Comparison of ENCODE assay signal across 20 cellular contexts in genomic region chr1:172827841-172828240, GRCh38.
"Had no signal": no experiment of that assay in that cellular context is flagged by ENCODE, and none has a peak within 500 bp of the region (broad histone marks: within the 10 kb centered on the region; RNA-seq: fewer than 3 reads in every experiment).

No MANE protein-coding gene starts in this region.

- H3K36me3 Mint-ChIP-seq: naive thymus-derived CD8-positive, alpha-beta T cell; neural progenitor cell had no signal

- H3K9me3 ChIP-seq: ovary, right atrium auricular region, sigmoid colon, tibial artery, upper lobe of right lung, vagina had no signal

- H3K27me3 Mint-ChIP-seq: naive thymus-derived CD8-positive, alpha-beta T cell had no signal

- DNase-seq: effector CD4-positive, alpha-beta T cell; endodermal cell; erythroblast; foreskin melanocyte; head of caudate nucleus; naive thymus-derived CD8-positive, alpha-beta T cell; nucleus accumbens; ovary; sigmoid colon; stimulated activated CD4-positive, alpha-beta T cell treated with anti-CD3 and anti-CD28 coated beads, Interleukin-2, amount 100 ng/mL, for 48 hours; stimulated activated naive CD4-positive, alpha-beta T cell treated with Interleukin-2 at 50 U/mL for 16 hours; tibial artery; upper lobe of right lung had no signal

- ATAC-seq: naive thymus-derived CD8-positive, alpha-beta T cell had no signal

- FAIRE-seq: endothelial cell of umbilical vein had no signal

- H3K4me1 Mint-ChIP-seq: endodermal cell, neural progenitor cell had no signal

- H3K27me3 ChIP-seq: hepatocyte, neural progenitor cell, ovary, right atrium auricular region, sigmoid colon, tibial artery, upper lobe of right lung, vagina had no signal

- H3K27ac ChIP-seq: coronary artery, neural progenitor cell, ovary had no signal

- H3K36me3 ChIP-seq: neural progenitor cell, ovary, right atrium auricular region, sigmoid colon, tibial artery, upper lobe of right lung, vagina had no signal

- H3K4me3 Mint-ChIP-seq: endodermal cell; naive thymus-derived CD8-positive, alpha-beta T cell; neural progenitor cell had no signal

- H3K4me3 ChIP-seq: coronary artery, hepatocyte, neural progenitor cell, ovary, right atrium auricular region, sigmoid colon, skin epidermis, tibial artery, upper lobe of right lung, vagina had no signal

- H3K4me1 ChIP-seq: neural progenitor cell, right atrium auricular region, upper lobe of right lung had no signal

- H3K27ac Mint-ChIP-seq: endodermal cell; naive thymus-derived CD8-positive, alpha-beta T cell; neural progenitor cell had no signal

- H3K9me3 Mint-ChIP-seq: endodermal cell; naive thymus-derived CD8-positive, alpha-beta T cell; neural progenitor cell had no signal
